15 cellular contexts compared by ENCODE assay signal in the genomic region with DNA sequence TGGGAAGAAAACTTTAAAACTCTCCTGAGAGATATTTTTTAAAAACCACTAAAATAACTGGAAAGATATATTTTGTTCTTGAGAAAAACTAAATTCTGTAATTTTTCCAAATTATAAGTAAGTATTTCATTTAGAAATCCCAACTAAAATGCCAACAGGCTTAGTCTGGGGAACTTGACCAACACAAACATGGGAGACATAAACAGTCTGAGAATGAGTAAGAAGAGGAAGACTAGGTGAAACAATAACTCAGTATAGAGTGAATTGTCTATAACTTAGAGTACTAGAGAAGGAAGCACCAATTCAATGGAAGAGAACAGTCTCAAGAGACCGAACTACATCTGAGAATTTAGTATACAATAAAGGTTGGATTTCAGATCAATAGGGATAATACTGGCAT. TPM values are rescaled to one million over a fixed set of nuclear protein-coding genes. Genes with fewer than 3 reads are reported as not detected.
DNase-seq lines count a peak whose midpoint lies in the region; ATAC-seq and TF ChIP-seq lines count a peak whose summit lies in the region.
"Had no signal": no experiment of that assay in that cellular context is flagged by ENCODE, and none has a peak within 500 bp of the region (broad histone marks: within the 10 kb centered on the region; RNA-seq: fewer than 3 reads in every experiment).

No MANE protein-coding gene starts in this region.

- TF ChIP-seq CTCF in fibroblast of mammary gland (conservative IDR thresholded peaks at IDR 0.05; ENCODE audit: control insufficient read depth, insufficient read depth, low read depth, low read length) (no peak), endodermal cell (conservative IDR thresholded peaks at IDR 0.05) (no peak)

- peaks cover 20% of the 10 kb centered on the region for H3K36me3 Mint-ChIP-seq in endodermal cell (ENCODE audit: low read depth)

- H3K36me3 ChIP-seq in adipocyte (ENCODE audit: control insufficient read depth, insufficient read depth, low read length, severe bottlenecking) (peaks cover 17% of the 10 kb centered on the region), skeletal muscle satellite cell (ENCODE audit: insufficient read depth, low read length) (peaks cover 19% of the 10 kb centered on the region), endodermal cell (ENCODE audit: control insufficient read depth, insufficient read depth, low read length) (peaks cover 5% of the 10 kb centered on the region)

- no peaks in the 10 kb centered on the region for H3K27me3 ChIP-seq in adipocyte (replicated peaks; ENCODE audit: control insufficient read depth, insufficient read depth, low read length)
- no peaks in the 10 kb centered on the region for H3K27me3 ChIP-seq in skeletal muscle satellite cell (ENCODE audit: control insufficient read depth, insufficient read depth, low read length)
- H3K27me3 ChIP-seq in endodermal cell (ENCODE audit: control insufficient read depth, insufficient read depth, low read length, poor library complexity, severe bottlenecking) = no peaks in the 10 kb centered on the region
- H3K27me3 ChIP-seq: ascending aorta had no signal

- no peak overlapping the region for H3K4me3 Mint-ChIP-seq in endodermal cell
- H3K4me3 Mint-ChIP-seq: activated CD8-positive, alpha-beta T cell treated with anti-CD3 and anti-CD28 coated beads, Interleukin-2, amount 10 ng/mL, durations not matched to agents 7 days and 5 days; stimulated activated naive CD8-positive, alpha-beta T cell treated with anti-CD3 and anti-CD28 coated beads, Interleukin-15, amount 100 ng/mL, for 72 hours had no signal

- H3K9me3 Mint-ChIP-seq in endodermal cell = no peaks in the 10 kb centered on the region
- H3K9me3 Mint-ChIP-seq: stimulated activated naive CD8-positive, alpha-beta T cell treated with anti-CD3 and anti-CD28 coated beads, Interleukin-15, amount 100 ng/mL, for 72 hours had no signal

- no peak for ATAC-seq in HG02678 (IDR thresholded peaks at IDR 0.05; ENCODE audit: unreplicated experiment)
- ATAC-seq: activated CD8-positive, alpha-beta T cell treated with anti-CD3 and anti-CD28 coated beads, Interleukin-2, amount 10 ng/mL, durations not matched to agents 7 days and 5 days; stimulated activated naive CD8-positive, alpha-beta T cell treated with anti-CD3 and anti-CD28 coated beads, Interleukin-15, amount 100 ng/mL, for 72 hours had no signal

- H3K4me3 ChIP-seq in adipocyte (ENCODE audit: low read length) (peak overlapping the region; percentile 47), fibroblast of mammary gland (ENCODE audit: control insufficient read depth, low read depth, low read length) (no peak overlapping the region), skeletal muscle satellite cell (ENCODE audit: low read length) (peak overlapping the region; percentile 14), endodermal cell (ENCODE audit: low read length) (no peak overlapping the region)
- H3K4me3 ChIP-seq: ascending aorta had no signal

- H3K4me1 ChIP-seq in adipocyte (ENCODE audit: control insufficient read depth, insufficient read depth, low read length) (peaks cover 29% of the 10 kb centered on the region), skeletal muscle satellite cell (ENCODE audit: control insufficient read depth, insufficient read depth, low read length) (peaks cover 23% of the 10 kb centered on the region), endodermal cell (ENCODE audit: control insufficient read depth, insufficient read depth, low read length) (no peaks in the 10 kb centered on the region)
- H3K4me1 ChIP-seq: ascending aorta had no signal

- H3K9me3 ChIP-seq in adipocyte (ENCODE audit: control insufficient read depth, low read length) (no peaks in the 10 kb centered on the region), skeletal muscle satellite cell (replicated peaks; ENCODE audit: low read length) (no peaks in the 10 kb centered on the region), endodermal cell (ENCODE audit: control insufficient read depth, low read length) (no peaks in the 10 kb centered on the region)
- H3K9me3 ChIP-seq: ascending aorta had no signal

- H3K27ac Mint-ChIP-seq in endodermal cell = no peak overlapping the region
- H3K27ac Mint-ChIP-seq: activated CD8-positive, alpha-beta T cell treated with anti-CD3 and anti-CD28 coated beads, Interleukin-2, amount 10 ng/mL, durations not matched to agents 7 days and 5 days; stimulated activated naive CD8-positive, alpha-beta T cell treated with anti-CD3 and anti-CD28 coated beads, Interleukin-15, amount 100 ng/mL, for 72 hours had no signal

- DNase-seq in GM03348 (ENCODE audit: low spot score) = peak; percentile 50
- peak; percentile 82 for DNase-seq in adipocyte (ENCODE audit: low read depth)
- peak; percentile 74 for DNase-seq in fibroblast of mammary gland (ENCODE audit: low read depth)
- no peak for DNase-seq in T-helper 2 cell
- no peak for DNase-seq in endodermal cell
- DNase-seq: activated CD8-positive, alpha-beta T cell treated with anti-CD3 and anti-CD28 coated beads, Interleukin-2, amount 10 ng/mL, durations not matched to agents 7 days and 5 days; GDM1; NCI-H2029; NCI-H524 treated with DMSO at 0.1 percent for 48 hours; stimulated activated CD4-positive, alpha-beta T cell treated with anti-CD3 and anti-CD28 coated beads, Interleukin-12 subunit alpha, Interleukin-12 subunit beta, amount 100 ng/mL, for 4 hours; stimulated activated naive CD8-positive, alpha-beta T cell treated with anti-CD3 and anti-CD28 coated beads, Interleukin-15, amount 100 ng/mL, for 72 hours had no signal

- WGBS in endodermal cell (ENCODE audit: insufficient coverage in 1 of 2, insufficient read length in 1 of 2), 2 experiments = 100% methylated on average over 1 of the region's 1 CpG

- H3K4me2 ChIP-seq in skeletal muscle satellite cell (ENCODE audit: low read length) = peak overlapping the region; percentile 65

- no peaks in the 10 kb centered on the region for H3K4me1 Mint-ChIP-seq in endodermal cell

- no peak overlapping the region for H3K27ac ChIP-seq in endodermal cell (ENCODE audit: low read depth, low read length)
- H3K27ac ChIP-seq: ascending aorta had no signal

- H3K9ac ChIP-seq in adipocyte (ENCODE audit: low read length) (peak overlapping the region; percentile 49), skeletal muscle satellite cell (ENCODE audit: low read depth, low read length) (no peak overlapping the region), endodermal cell (ENCODE audit: extremely low read depth, low read length, poor library complexity, severe bottlenecking) (no peak overlapping the region)

- H3K27me3 Mint-ChIP-seq in endodermal cell (ENCODE audit: insufficient read depth) = peaks cover 1% of the 10 kb centered on the region
- H3K27me3 Mint-ChIP-seq: stimulated activated naive CD8-positive, alpha-beta T cell treated with anti-CD3 and anti-CD28 coated beads, Interleukin-15, amount 100 ng/mL, for 72 hours had no signal

RNA-seq across cellular contexts. Expression of a gene that starts 2.9 kb away (rescaled TPM):
- total RNA-seq in skeletal muscle satellite cell (2012; rRNA removed) = 0.76 and 1.3 TPM in 2 replicates
- total RNA-seq in endodermal cell = 1 to 10 TPM; 3.8 to 5.3 TPM
- 4.9 TPM for polyA plus RNA-seq in endodermal cell (2013, experiment 1 of 2)
- 3.4 TPM for polyA plus RNA-seq in endodermal cell (2013, experiment 2 of 2)
- total RNA-seq: ascending aorta had no signal

RNA-seq across cellular contexts. Expression of a gene that starts 10.1 kb away (rescaled TPM):
- total RNA-seq in skeletal muscle satellite cell (2012; rRNA removed) = not detected in 2 replicates
- not detected for total RNA-seq in endodermal cell
- not detected for polyA plus RNA-seq in endodermal cell (2013, experiment 1 of 2)
- polyA plus RNA-seq in endodermal cell (2013, experiment 2 of 2) = not detected
- total RNA-seq: ascending aorta had no signal
- polyA plus RNA-seq: keratinocyte had no signal

RNA-seq across cellular contexts. Expression of a gene that starts 16.8 kb away (rescaled TPM):
- 39.0 and 51.8 TPM in 2 replicates for total RNA-seq in skeletal muscle satellite cell (2012; rRNA removed)
- 10 to 100 TPM; 22.5 to 40.7 TPM for total RNA-seq in endodermal cell
- 38.0 TPM for polyA plus RNA-seq in endodermal cell (2013, experiment 1 of 2)
- 36.9 TPM for polyA plus RNA-seq in endodermal cell (2013, experiment 2 of 2)
- total RNA-seq: ascending aorta had no signal

RNA-seq across cellular contexts. Expression of a gene that starts 19.2 kb away (rescaled TPM):
- 15.9 and 21.0 TPM in 2 replicates for total RNA-seq in skeletal muscle satellite cell (2012; rRNA removed)
- 10 to 100 TPM in 1 of 2 donors, 1 to 10 TPM in 1; 7.9 to 11.5 TPM for total RNA-seq in endodermal cell
- polyA plus RNA-seq in endodermal cell (2013, experiment 1 of 2) = 11.3 TPM
- 10.2 TPM for polyA plus RNA-seq in endodermal cell (2013, experiment 2 of 2)

RNA-seq across cellular contexts. Expression of a gene that starts 35.4 kb away (rescaled TPM):
- 10.4 and 19.0 TPM in 2 replicates for total RNA-seq in skeletal muscle satellite cell (2012; rRNA removed)
- total RNA-seq in endodermal cell = 10 to 100 TPM; 44.2 to 48.5 TPM
- polyA plus RNA-seq in endodermal cell (2013, experiment 1 of 2) = 66.9 TPM
- 60.5 TPM for polyA plus RNA-seq in endodermal cell (2013, experiment 2 of 2)

Comparison
In these comparisons a context has a peak if more than half of its experiments do, and no peak if none do; other contexts are left out.
1. DNase-seq: peak in GM03348 (single experiment), adipocyte (single experiment) and fibroblast of mammary gland (single experiment); none in T-helper 2 cell (0 of 5) and endodermal cell (single experiment).
2. H3K4me3 ChIP-seq: peak in adipocyte (single experiment) and skeletal muscle satellite cell (single experiment); none in fibroblast of mammary gland (single experiment) and endodermal cell (single experiment).